9 cellular contexts compared by ENCODE assay signal in genomic region chr7:47453093-47454056, GRCh38.
DNase-seq lines count a peak whose midpoint lies in the region; ATAC-seq and TF ChIP-seq lines count a peak whose summit lies in the region.
"Had no signal": no experiment of that assay in that cellular context is flagged by ENCODE, and none has a peak within 500 bp of the region (broad histone marks: within the 10 kb centered on the region; RNA-seq: fewer than 3 reads in every experiment).

No MANE protein-coding gene starts in this region.

- H3K27me3 ChIP-seq in thoracic aorta (replicated peaks; ENCODE audit: insufficient read depth), result no peaks in the 10 kb centered on the region

- in situ Hi-C loops in KBM-7 (cut with MboI; ENCODE audit: low pct_unique_long_range_greater_than_20kb, low sequenced_read_pairs), result loop anchor here (25.0 kb wide), 1 partner anchor 359 kb away; no protein-coding TSS in a partner anchor
- in situ Hi-C loops in astrocyte of the spinal cord (cut with HindIII; ENCODE audit: low sequenced_read_pairs), result no loop called here

- H3K4me1 ChIP-seq in thoracic aorta (ENCODE audit: control insufficient read depth in 1 of 2, low read depth in 2 of 2), result peaks cover 46 to 64% of the 10 kb centered on the region in 2 donors

- ATAC-seq in thoracic aorta (ENCODE audit: insufficient number of reproducible peaks, low FRiP score, low read depth) (peak; percentile 66), HG02938 (IDR thresholded peaks at IDR 0.05; ENCODE audit: unreplicated experiment) (no peak), GM19351 (IDR thresholded peaks at IDR 0.05; ENCODE audit: unreplicated experiment) (no peak)

- no peaks in the 10 kb centered on the region for H3K9me3 ChIP-seq in thoracic aorta

- H3K36me3 ChIP-seq in thoracic aorta, result no peaks in the 10 kb centered on the region

- peak; percentile 22 for DNase-seq in KBM-7
- peak; percentile 80 for DNase-seq in astrocyte of the spinal cord (ENCODE audit: low read depth, low spot score)
- peak; percentile 96 for DNase-seq in kidney tubule cell (ENCODE audit: low spot score)
- DNase-seq in thoracic aorta (ENCODE audit: low spot score), result peak; percentile 38
- DNase-seq in SKM-1 (lab: John Stamatoyannopoulos, UW; ENCODE audit: unreplicated experiment), result no peak
- no peak for DNase-seq in NCI-H524 treated with DMSO at 0.1 percent for 48 hours (lab: John Stamatoyannopoulos, UW)
- DNase-seq: natural killer cell had no signal

- H3K4me3 ChIP-seq in astrocyte of the spinal cord (ENCODE audit: low read depth, low read length) (peak overlapping the region; percentile 8), thoracic aorta (peak overlapping the region; percentile 66)

- peak overlapping the region; percentile 89 to 91 for H3K27ac ChIP-seq in thoracic aorta

- TF ChIP-seq CTCF in astrocyte of the spinal cord (IDR thresholded peaks at IDR 0.05; ENCODE audit: low read depth, low read length), result no peak
- TF ChIP-seq CTCF in thoracic aorta (IDR thresholded peaks at IDR 0.05), result no peak

Comparison
In these comparisons a context has a peak if more than half of its experiments do, and no peak if none do; other contexts are left out.
1. DNase-seq: peak in KBM-7 (single experiment), astrocyte of the spinal cord (single experiment), kidney tubule cell (single experiment) and thoracic aorta (single experiment); none in SKM-1 (single experiment) and NCI-H524 treated with DMSO at 0.1 percent for 48 hours (single experiment).